ENCODE assay signal across 8 cellular contexts in genomic region chr1:186374313-186375151, GRCh38. TPM values are rescaled to one million over a fixed set of nuclear protein-coding genes. Genes with fewer than 3 reads are reported as not detected.
DNase-seq lines count a peak whose midpoint lies in the region; ATAC-seq and TF ChIP-seq lines count a peak whose summit lies in the region.

No MANE protein-coding gene starts in this region.

- no peak for TF ChIP-seq POLR2A in breast epithelium (IDR thresholded peaks at IDR 0.05)

- intact Hi-C loops in breast epithelium (cut with DNase I; ENCODE audit: low total_unique reads): no loop called here

- peak overlapping the region; percentile 73 to 92 (median 76) for H3K4me3 ChIP-seq in breast epithelium

- H3K4me1 ChIP-seq in breast epithelium: peaks cover 3 to 8% of the 10 kb centered on the region in 2 donors

- no peak for TF ChIP-seq CTCF in breast epithelium (IDR thresholded peaks at IDR 0.05)

- no peaks in the 10 kb centered on the region for H3K9me3 ChIP-seq in breast epithelium

- H3K27ac ChIP-seq in breast epithelium: peak overlapping the region; percentile 97 to 98

- no peaks in the 10 kb centered on the region for H3K27me3 ChIP-seq in breast epithelium

- H3K36me3 ChIP-seq in breast epithelium: no peaks in the 10 kb centered on the region

- peak; percentile 47 for ATAC-seq in GM21723 (IDR thresholded peaks at IDR 0.05; ENCODE audit: unreplicated experiment)

- DNase-seq in NCI-H1694 treated with DMSO at 0.1 percent for 48 hours (lab: John Stamatoyannopoulos, UW) (peak; percentile 21), NCI-H1694 (lab: John Stamatoyannopoulos, UW) (no peak), HuH-7.5 (ENCODE audit: low spot score) (peak; percentile 23), SK-N-DZ (ENCODE audit: low spot score) (peak; percentile 48), breast epithelium (ENCODE audit: low spot score in 2 of 2) (no peak), kidney glomerular epithelial cell (lab: John Stamatoyannopoulos, UW) (peak; percentile 61)
- DNase-seq in stimulated activated CD4-positive, alpha-beta T cell treated with anti-CD3 and anti-CD28 coated beads, Interleukin-4, amount 100 ng/mL, for 48 hours (ENCODE audit: low read depth in 2 of 2): peak; percentile 4 to 5

RNA-seq across cellular contexts. Expression of gene TPR, which starts 0.5 kb away (rescaled TPM):
- 39.6 and 46.6 TPM in 2 replicates for polyA plus RNA-seq in SK-N-DZ (2014; cell fraction: cytosol; rRNA removed)
- 73.6 and 75.5 TPM in 2 replicates for polyA plus RNA-seq in SK-N-DZ (2014; cell fraction: nucleus; rRNA removed)
- total RNA-seq in breast epithelium: 10 to 100 TPM; 76.0 to 96.7 (median 90.9) TPM

RNA-seq across cellular contexts. Expression of gene ODR4, which starts 1.1 kb away (rescaled TPM):
- 16.6 and 19.1 TPM in 2 replicates for polyA plus RNA-seq in SK-N-DZ (2014; cell fraction: cytosol; rRNA removed)
- 26.0 and 35.3 TPM in 2 replicates for polyA plus RNA-seq in SK-N-DZ (2014; cell fraction: nucleus; rRNA removed)
- 10 to 100 TPM; 20.0 to 32.6 (median 25.9) TPM for total RNA-seq in breast epithelium

Comparison
In these comparisons a context has a peak if more than half of its experiments do, and no peak if none do; other contexts are left out.
1. DNase-seq: peak in NCI-H1694 treated with DMSO at 0.1 percent for 48 hours (single experiment), HuH-7.5 (single experiment), SK-N-DZ (single experiment), kidney glomerular epithelial cell (single experiment) and stimulated activated CD4-positive, alpha-beta T cell treated with anti-CD3 and anti-CD28 coated beads, Interleukin-4, amount 100 ng/mL, for 48 hours (2 of 2); none in NCI-H1694 (single experiment) and breast epithelium (0 of 2).